In the genomic region with DNA sequence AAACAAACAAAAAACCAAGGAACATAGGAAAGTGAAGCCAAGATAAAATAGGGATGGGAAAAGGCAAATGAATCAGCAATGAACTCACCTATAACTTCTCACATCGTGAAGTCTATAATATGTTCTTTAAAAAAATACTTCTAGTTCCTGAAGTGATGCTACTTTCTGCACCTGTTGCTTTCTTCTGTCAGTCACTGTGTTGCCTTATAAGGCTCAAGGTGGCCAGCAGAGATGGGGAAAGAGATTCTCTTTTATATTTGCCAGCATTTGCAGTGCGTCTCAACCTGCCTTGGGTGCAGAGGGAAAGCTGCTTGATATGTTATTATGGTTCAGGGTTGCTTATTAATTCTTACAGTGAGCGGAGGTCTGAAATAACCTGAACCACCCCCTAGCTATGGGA, we compare ENCODE assay signal across 14 cellular contexts. TPM values are rescaled to one million over a fixed set of nuclear protein-coding genes. Genes with fewer than 3 reads are reported as not detected.
DNase-seq lines count a peak whose midpoint lies in the region; ATAC-seq and TF ChIP-seq lines count a peak whose summit lies in the region.
"Had no signal": no experiment of that assay in that cellular context is flagged by ENCODE, and none has a peak within 500 bp of the region (broad histone marks: within the 10 kb centered on the region; RNA-seq: fewer than 3 reads in every experiment).

No MANE protein-coding gene starts in this region.

- H3F3A ChIP-seq in PC-3 (ENCODE audit: low read length, unreplicated experiment): no peaks in the 10 kb centered on the region

- H3K9me3 ChIP-seq in OCI-LY7 (ENCODE audit: low read length) (no peaks in the 10 kb centered on the region), neutrophil (no peaks in the 10 kb centered on the region), esophagus muscularis mucosa (no peaks in the 10 kb centered on the region), PC-3 (ENCODE audit: low read length) (no peaks in the 10 kb centered on the region)
- H3K9me3 ChIP-seq: BE2C had no signal

- TF ChIP-seq CTCF in KMS-11 (conservative IDR thresholded peaks at IDR 0.05; ENCODE audit: low read depth, low read length) (no peak), OCI-LY7 (conservative IDR thresholded peaks at IDR 0.05; ENCODE audit: low read length) (no peak), neutrophil (IDR thresholded peaks at IDR 0.05) (no peak), esophagus muscularis mucosa (IDR thresholded peaks at IDR 0.05) (no peak), PC-3 (conservative IDR thresholded peaks at IDR 0.05; ENCODE audit: low read depth, low read length) (no peak)

- DNase-seq in OCI-LY7 (ENCODE audit: low spot score): peak; percentile 58
- DNase-seq in esophagus muscularis mucosa (ENCODE audit: extremely low spot score): no peak
- no peak for DNase-seq in PC-3
- DNase-seq: ACHN; BE2C; CD4-positive, alpha-beta memory T cell; DMS153; DMS79; GDM1; H9 had no signal

- ATAC-seq in GM18520 (IDR thresholded peaks at IDR 0.05; ENCODE audit: unreplicated experiment): no peak
- ATAC-seq in PC-3: no peak
- ATAC-seq: HepG2 had no signal

- H3K9ac ChIP-seq in KMS-11: no peak overlapping the region
- no peak overlapping the region for H3K9ac ChIP-seq in PC-3 (ENCODE audit: low read length)

- WGBS in esophagus muscularis mucosa: 96% methylated on average over 3 of the region's 3 CpGs

- H3K4me2 ChIP-seq in KMS-11 (peak overlapping the region; percentile 96; the same call in 1 of the 2 replicates), OCI-LY7 (ENCODE audit: low read length) (peak overlapping the region; percentile 55), PC-3 (ENCODE audit: low read length) (no peak overlapping the region)

- H3K4me1 ChIP-seq in KMS-11 (ENCODE audit: low read depth, poor library complexity, severe bottlenecking) (peaks cover 86% of the 10 kb centered on the region), OCI-LY7 (ENCODE audit: insufficient read depth, low read length, poor library complexity, severe bottlenecking) (peaks cover 75% of the 10 kb centered on the region), neutrophil (ENCODE audit: control insufficient read depth in 1 of 2, insufficient read depth in 1 of 2, low read depth in 1 of 2, low read length in 1 of 2) (no peaks in the 10 kb centered on the region), esophagus muscularis mucosa (no peaks in the 10 kb centered on the region), PC-3 (ENCODE audit: insufficient read depth, low read length) (no peaks in the 10 kb centered on the region)

- CTCF ChIA-PET in OCI-LY7 (lab: Charles Lee; ENCODE audit: unreplicated experiment): interaction anchor here (0.6 to 1.5 kb wide), 4 partner anchors 9 to 31 kb away, joined by 3 to 7 read pairs (median 3); no protein-coding TSS in a partner anchor
- CTCF ChIA-PET in PC-3 (lab: Charles Lee): no interaction called here

- no peak for TF ChIP-seq EP300 in esophagus muscularis mucosa (IDR thresholded peaks at IDR 0.05)

- H3K4me3 ChIP-seq in KMS-11 (IDR thresholded peaks at IDR 0.05; ENCODE audit: insufficient read depth, low read depth, low read length) (no peak overlapping the region), OCI-LY7 (ENCODE audit: low read depth, low read length, poor library complexity, severe bottlenecking) (peak overlapping the region; percentile 17), neutrophil (ENCODE audit: low read depth in 1 of 2, low read length in 1 of 2) (no peak overlapping the region), esophagus muscularis mucosa (no peak overlapping the region), PC-3 (ENCODE audit: low read length) (no peak overlapping the region)

- H3K9me2 ChIP-seq in OCI-LY7 (ENCODE audit: insufficient read depth, low read length) (no peaks in the 10 kb centered on the region), PC-3 (replicated peaks; ENCODE audit: low read length) (no peaks in the 10 kb centered on the region)

- H2AFZ ChIP-seq in KMS-11 (ENCODE audit: low read depth) (no peak overlapping the region), OCI-LY7 (ENCODE audit: low read length) (peak overlapping the region; percentile 36; the same call in 1 of the 2 replicates), PC-3 (ENCODE audit: low read length) (no peak overlapping the region)

- BruUV-seq in OCI-LY7 (replicated peaks; lab: Mats Ljungman, UMichigan) (no TSS peak), PC-3 (replicated peaks; lab: Mats Ljungman, UMichigan) (no TSS peak)

- H4K20me1 ChIP-seq in KMS-11 (ENCODE audit: insufficient read depth): no peaks in the 10 kb centered on the region
- no peaks in the 10 kb centered on the region for H4K20me1 ChIP-seq in OCI-LY7 (ENCODE audit: insufficient read depth, low read length)
- no peaks in the 10 kb centered on the region for H4K20me1 ChIP-seq in PC-3 (ENCODE audit: low read length)

- H3K79me2 ChIP-seq in KMS-11 (ENCODE audit: insufficient read depth, low read depth) (peaks cover 68% of the 10 kb centered on the region; the same call in 1 of the 2 replicates), OCI-LY7 (ENCODE audit: insufficient read depth, low read depth, low read length) (no peaks in the 10 kb centered on the region), PC-3 (ENCODE audit: low read length) (no peaks in the 10 kb centered on the region)

- no peak for TF ChIP-seq POLR2A in esophagus muscularis mucosa (IDR thresholded peaks at IDR 0.05; ENCODE audit: low read depth)

- H3K27me3 ChIP-seq in KMS-11 (ENCODE audit: insufficient read depth, low read depth) (no peaks in the 10 kb centered on the region), neutrophil (no peaks in the 10 kb centered on the region), esophagus muscularis mucosa (no peaks in the 10 kb centered on the region), PC-3 (ENCODE audit: low read length) (no peaks in the 10 kb centered on the region)
- H3K27me3 ChIP-seq: BE2C had no signal

- H3K36me3 ChIP-seq in KMS-11 (ENCODE audit: insufficient read depth): no peaks in the 10 kb centered on the region
- no peaks in the 10 kb centered on the region for H3K36me3 ChIP-seq in OCI-LY7 (ENCODE audit: insufficient read depth, low read length)
- peaks cover 88% of the 10 kb centered on the region for H3K36me3 ChIP-seq in neutrophil
- no peaks in the 10 kb centered on the region for H3K36me3 ChIP-seq in esophagus muscularis mucosa
- H3K36me3 ChIP-seq in PC-3 (ENCODE audit: low read depth, low read length): no peaks in the 10 kb centered on the region
- H3K36me3 ChIP-seq: BE2C had no signal

- intact Hi-C loops in OCI-LY7 (cut with micrococcal nuclease; ENCODE audit: unreplicated experiment): loop anchor here (2.0 kb wide), 1 partner anchor 20 kb away; no protein-coding TSS in a partner anchor
- intact Hi-C loops in esophagus muscularis mucosa (cut with DNase I): no loop called here
- intact Hi-C loops in PC-3 (cut with micrococcal nuclease): no loop called here

- H3K27ac ChIP-seq in KMS-11: no peak overlapping the region
- H3K27ac ChIP-seq in OCI-LY7 (ENCODE audit: low read depth, low read length, poor library complexity, severe bottlenecking): peak overlapping the region; percentile 54
- peak overlapping the region; percentile 30 for H3K27ac ChIP-seq in neutrophil
- H3K27ac ChIP-seq in esophagus muscularis mucosa (replicated peaks in 1 of 4): no peak overlapping the region
- H3K27ac ChIP-seq in PC-3 (ENCODE audit: low read length): no peak overlapping the region

- POLR2A ChIA-PET in OCI-LY7 (lab: Charles Lee) (interaction anchor here (0.7 to 6.8 kb wide), 13 partner anchors 10 to 296 kb away, joined by 3 to 144 read pairs (median 8); no protein-coding TSS in a partner anchor), PC-3 (lab: Charles Lee; ENCODE audit: unreplicated experiment) (no interaction called here)

RNA-seq across cellular contexts. Expression of a gene that starts 14.0 kb away (rescaled TPM):
- total RNA-seq in OCI-LY7 (2014; rRNA removed; shearing (Covaris generic)): 3.5 and 8.2 TPM in 2 replicates
- total RNA-seq in OCI-LY7 (2022) (42.9 and 52.6 TPM in 2 replicates), esophagus muscularis mucosa (1 to 10 TPM; 1.2 to 5.1 (median 4.0) TPM), PC-3 (2014; rRNA removed) (not detected in 2 replicates)
- total RNA-seq: H9 had no signal

RNA-seq across cellular contexts. Expression of a gene that starts 33.8 kb away (rescaled TPM):
- 63.2 and 74.3 TPM in 2 replicates for total RNA-seq in OCI-LY7 (2014; rRNA removed; shearing (Covaris generic))
- total RNA-seq in OCI-LY7 (2022) (174 and 185 TPM in 2 replicates), esophagus muscularis mucosa (10 to 100 TPM; 31.8 to 47.3 (median 36.3) TPM), PC-3 (2014; rRNA removed) (26.4 and 27.2 TPM in 2 replicates)

Comparison
In these comparisons a context has a peak if more than half of its experiments do, and no peak if none do; other contexts are left out.
1. H3K27ac ChIP-seq: peak in OCI-LY7 (single experiment) and neutrophil (single experiment); none in KMS-11 (single experiment), esophagus muscularis mucosa (0 of 4) and PC-3 (single experiment).